Comparison of ENCODE assay signal across 1 cellular context in genomic region chr18:12990977-12991838, GRCh38.
TF ChIP-seq lines count a peak whose summit lies in the region.

A gene with protein sequence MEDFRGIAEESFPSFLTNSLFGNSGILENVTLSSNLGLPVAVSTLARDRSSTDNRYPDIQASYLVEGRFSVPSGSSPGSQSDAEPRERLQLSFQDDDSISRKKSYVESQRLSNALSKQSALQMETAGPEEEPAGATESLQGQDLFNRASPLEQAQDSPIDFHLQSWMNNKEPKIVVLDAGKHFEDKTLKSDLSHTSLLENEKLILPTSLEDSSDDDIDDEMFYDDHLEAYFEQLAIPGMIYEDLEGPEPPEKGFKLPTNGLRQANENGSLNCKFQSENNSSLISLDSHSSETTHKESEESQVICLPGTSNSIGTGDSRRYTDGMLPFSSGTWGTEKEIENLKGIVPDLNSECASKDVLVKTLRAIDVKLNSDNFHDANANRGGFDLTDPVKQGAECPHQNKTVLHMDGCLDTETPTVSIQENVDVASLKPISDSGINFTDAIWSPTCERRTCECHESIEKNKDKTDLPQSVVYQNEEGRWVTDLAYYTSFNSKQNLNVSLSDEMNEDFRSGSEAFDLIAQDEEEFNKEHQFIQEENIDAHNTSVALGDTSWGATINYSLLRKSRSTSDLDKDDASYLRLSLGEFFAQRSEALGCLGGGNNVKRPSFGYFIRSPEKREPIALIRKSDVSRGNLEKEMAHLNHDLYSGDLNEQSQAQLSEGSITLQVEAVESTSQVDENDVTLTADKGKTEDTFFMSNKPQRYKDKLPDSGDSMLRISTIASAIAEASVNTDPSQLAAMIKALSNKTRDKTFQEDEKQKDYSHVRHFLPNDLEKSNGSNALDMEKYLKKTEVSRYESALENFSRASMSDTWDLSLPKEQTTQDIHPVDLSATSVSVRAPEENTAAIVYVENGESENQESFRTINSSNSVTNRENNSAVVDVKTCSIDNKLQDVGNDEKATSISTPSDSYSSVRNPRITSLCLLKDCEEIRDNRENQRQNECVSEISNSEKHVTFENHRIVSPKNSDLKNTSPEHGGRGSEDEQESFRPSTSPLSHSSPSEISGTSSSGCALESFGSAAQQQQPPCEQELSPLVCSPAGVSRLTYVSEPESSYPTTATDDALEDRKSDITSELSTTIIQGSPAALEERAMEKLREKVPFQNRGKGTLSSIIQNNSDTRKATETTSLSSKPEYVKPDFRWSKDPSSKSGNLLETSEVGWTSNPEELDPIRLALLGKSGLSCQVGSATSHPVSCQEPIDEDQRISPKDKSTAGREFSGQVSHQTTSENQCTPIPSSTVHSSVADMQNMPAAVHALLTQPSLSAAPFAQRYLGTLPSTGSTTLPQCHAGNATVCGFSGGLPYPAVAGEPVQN (N-terminal part only) (plus strand): TSS chr18:12991362. CDS start chr18:12999425, 8,063 bp downstream.

TF ChIP-seq in GM23338, 12 proteins besides CTCF, POLR2A, EP300 and RAD21 (continued from another document):
- TF ChIP-seq, protein P1, sequence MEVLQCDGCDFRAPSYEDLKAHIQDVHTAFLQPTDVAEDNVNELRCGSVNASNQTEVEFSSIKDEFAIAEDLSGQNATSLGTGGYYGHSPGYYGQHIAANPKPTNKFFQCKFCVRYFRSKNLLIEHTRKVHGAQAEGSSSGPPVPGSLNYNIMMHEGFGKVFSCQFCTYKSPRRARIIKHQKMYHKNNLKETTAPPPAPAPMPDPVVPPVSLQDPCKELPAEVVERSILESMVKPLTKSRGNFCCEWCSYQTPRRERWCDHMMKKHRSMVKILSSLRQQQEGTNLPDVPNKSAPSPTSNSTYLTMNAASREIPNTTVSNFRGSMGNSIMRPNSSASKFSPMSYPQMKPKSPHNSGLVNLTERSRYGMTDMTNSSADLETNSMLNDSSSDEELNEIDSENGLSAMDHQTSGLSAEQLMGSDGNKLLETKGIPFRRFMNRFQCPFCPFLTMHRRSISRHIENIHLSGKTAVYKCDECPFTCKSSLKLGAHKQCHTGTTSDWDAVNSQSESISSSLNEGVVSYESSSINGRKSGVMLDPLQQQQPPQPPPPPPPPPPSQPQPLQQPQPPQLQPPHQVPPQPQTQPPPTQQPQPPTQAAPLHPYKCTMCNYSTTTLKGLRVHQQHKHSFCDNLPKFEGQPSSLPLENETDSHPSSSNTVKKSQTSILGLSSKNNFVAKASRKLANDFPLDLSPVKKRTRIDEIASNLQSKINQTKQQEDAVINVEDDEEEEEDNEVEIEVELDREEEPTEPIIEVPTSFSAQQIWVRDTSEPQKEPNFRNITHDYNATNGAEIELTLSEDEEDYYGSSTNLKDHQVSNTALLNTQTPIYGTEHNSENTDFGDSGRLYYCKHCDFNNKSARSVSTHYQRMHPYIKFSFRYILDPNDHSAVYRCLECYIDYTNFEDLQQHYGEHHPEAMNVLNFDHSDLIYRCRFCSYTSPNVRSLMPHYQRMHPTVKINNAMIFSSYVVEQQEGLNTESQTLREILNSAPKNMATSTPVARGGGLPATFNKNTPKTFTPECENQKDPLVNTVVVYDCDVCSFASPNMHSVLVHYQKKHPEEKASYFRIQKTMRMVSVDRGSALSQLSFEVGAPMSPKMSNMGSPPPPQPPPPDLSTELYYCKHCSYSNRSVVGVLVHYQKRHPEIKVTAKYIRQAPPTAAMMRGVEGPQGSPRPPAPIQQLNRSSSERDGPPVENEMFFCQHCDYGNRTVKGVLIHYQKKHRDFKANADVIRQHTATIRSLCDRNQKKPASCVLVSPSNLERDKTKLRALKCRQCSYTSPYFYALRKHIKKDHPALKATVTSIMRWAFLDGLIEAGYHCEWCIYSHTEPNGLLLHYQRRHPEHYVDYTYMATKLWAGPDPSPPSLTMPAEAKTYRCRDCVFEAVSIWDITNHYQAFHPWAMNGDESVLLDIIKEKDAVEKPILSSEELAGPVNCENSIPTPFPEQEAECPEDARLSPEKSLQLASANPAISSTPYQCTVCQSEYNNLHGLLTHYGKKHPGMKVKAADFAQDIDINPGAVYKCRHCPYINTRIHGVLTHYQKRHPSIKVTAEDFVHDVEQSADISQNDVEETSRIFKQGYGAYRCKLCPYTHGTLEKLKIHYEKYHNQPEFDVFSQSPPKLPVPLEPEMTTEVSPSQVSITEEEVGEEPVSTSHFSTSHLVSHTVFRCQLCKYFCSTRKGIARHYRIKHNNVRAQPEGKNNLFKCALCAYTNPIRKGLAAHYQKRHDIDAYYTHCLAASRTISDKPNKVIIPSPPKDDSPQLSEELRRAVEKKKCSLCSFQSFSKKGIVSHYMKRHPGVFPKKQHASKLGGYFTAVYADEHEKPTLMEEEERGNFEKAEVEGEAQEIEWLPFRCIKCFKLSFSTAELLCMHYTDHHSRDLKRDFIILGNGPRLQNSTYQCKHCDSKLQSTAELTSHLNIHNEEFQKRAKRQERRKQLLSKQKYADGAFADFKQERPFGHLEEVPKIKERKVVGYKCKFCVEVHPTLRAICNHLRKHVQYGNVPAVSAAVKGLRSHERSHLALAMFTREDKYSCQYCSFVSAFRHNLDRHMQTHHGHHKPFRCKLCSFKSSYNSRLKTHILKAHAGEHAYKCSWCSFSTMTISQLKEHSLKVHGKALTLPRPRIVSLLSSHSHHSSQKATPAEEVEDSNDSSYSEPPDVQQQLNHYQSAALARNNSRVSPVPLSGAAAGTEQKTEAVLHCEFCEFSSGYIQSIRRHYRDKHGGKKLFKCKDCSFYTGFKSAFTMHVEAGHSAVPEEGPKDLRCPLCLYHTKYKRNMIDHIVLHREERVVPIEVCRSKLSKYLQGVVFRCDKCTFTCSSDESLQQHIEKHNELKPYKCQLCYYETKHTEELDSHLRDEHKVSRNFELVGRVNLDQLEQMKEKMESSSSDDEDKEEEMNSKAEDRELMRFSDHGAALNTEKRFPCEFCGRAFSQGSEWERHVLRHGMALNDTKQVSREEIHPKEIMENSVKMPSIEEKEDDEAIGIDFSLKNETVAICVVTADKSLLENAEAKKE (CRISPR knock-in tag; IDR thresholded peaks at IDR 0.05), result no peak
- TF ChIP-seq CREB1 (CRISPR knock-in tag; IDR thresholded peaks at IDR 0.05; ENCODE audit: low read depth), result 0 out of 2 replicates have a peak, but pooled peaks have one; percentile 25
- no peak for TF ChIP-seq EZH2phosphoT487 (IDR thresholded peaks at IDR 0.05; ENCODE audit: unreplicated experiment)
- no peak for TF ChIP-seq JUNB (IDR thresholded peaks at IDR 0.05; ENCODE audit: unreplicated experiment)
- no peak for TF ChIP-seq NANOG (IDR thresholded peaks at IDR 0.05; ENCODE audit: borderline replicate concordance)
- peak; percentile 16; the same call in 1 of the 2 replicates for TF ChIP-seq ETS1 (IDR thresholded peaks at IDR 0.05)
- no peak for TF ChIP-seq EZH2 (IDR thresholded peaks at IDR 0.05; ENCODE audit: low read depth, unreplicated experiment)
- TF ChIP-seq STAT1 (IDR thresholded peaks at IDR 0.05; ENCODE audit: unreplicated experiment), result no peak
TF ChIP-seq in GM23338: peak in this region for 3.
